In the genomic region with DNA sequence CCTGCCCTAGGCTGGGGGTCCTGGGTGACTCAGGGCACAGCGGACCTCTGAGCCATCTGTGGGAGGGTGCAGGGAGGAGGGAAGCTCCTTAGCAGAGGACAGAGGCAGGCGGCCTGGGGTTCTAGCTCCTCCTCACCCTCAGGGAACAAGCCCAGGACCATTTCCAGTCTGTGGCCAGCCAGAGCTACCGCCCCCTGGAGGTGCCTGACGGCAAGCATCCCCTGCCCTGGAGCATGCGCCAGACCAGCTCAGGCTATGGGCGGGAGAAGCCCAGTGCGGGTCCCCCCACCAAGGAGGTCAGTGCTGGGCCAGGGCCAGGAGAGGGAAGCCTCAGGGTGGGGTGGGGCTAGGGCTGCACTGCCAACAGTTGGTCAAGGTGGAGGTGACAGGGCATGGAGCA, we compare ENCODE assay signal across 9 cellular contexts. TPM values are rescaled to one million over a fixed set of nuclear protein-coding genes. Genes with fewer than 3 reads are reported as not detected.
DNase-seq lines count a peak whose midpoint lies in the region; ATAC-seq and TF ChIP-seq lines count a peak whose summit lies in the region.
"Had no signal": no experiment of that assay in that cellular context is flagged by ENCODE, and none has a peak within 500 bp of the region (broad histone marks: within the 10 kb centered on the region; RNA-seq: fewer than 3 reads in every experiment).

No MANE protein-coding gene starts in this region.

- H3K4me3 ChIP-seq in GM12875 (ENCODE audit: low read depth, low read length) (no peak overlapping the region), RWPE2 (ENCODE audit: severe bottlenecking) (no peak overlapping the region), epithelial cell of esophagus (ENCODE audit: low read length) (no peak overlapping the region), tibial nerve (no peak overlapping the region)

- TF ChIP-seq CTCF in GM12875 (IDR thresholded peaks at IDR 0.05; ENCODE audit: borderline replicate concordance, insufficient read depth, low read depth, low read length) (peak; percentile 84), RWPE2 (IDR thresholded peaks at IDR 0.05; ENCODE audit: poor library complexity, severe bottlenecking) (peak; percentile 19), epithelial cell of esophagus (IDR thresholded peaks at IDR 0.05; ENCODE audit: insufficient read depth, low read depth, low read length, missing control alignments) (peak; percentile 51), tibial nerve (IDR thresholded peaks at IDR 0.05) (peak in 2 of 5 experiments; percentile 27 to 29)

- no peak for DNase-seq in RWPE2 (ENCODE audit: low spot score)
- DNase-seq in epithelial cell of esophagus (ENCODE audit: low read depth), result no peak
- DNase-seq in stimulated activated CD4-positive, alpha-beta T cell treated with anti-CD3 and anti-CD28 coated beads, Interleukin-15, amount 100 ng/mL, for 24 hours, result peak; percentile 55
- no peak for DNase-seq in NCI-H146 (lab: John Stamatoyannopoulos, UW)
- DNase-seq in hypothalamus (lab: John Stamatoyannopoulos, UW), result no peak
- no peak for DNase-seq in HT-29 (ENCODE audit: low spot score)
- no peak for DNase-seq in tibial nerve (ENCODE audit: low spot score in 2 of 2)

- no peak for TF ChIP-seq POLR2A in tibial nerve (IDR thresholded peaks at IDR 0.05)

- WGBS in tibial nerve, 2 donors, result 36 to 48% methylated on average over 6 to 7 of the region's 7 CpGs

- H3K27me3 ChIP-seq in RWPE2 (ENCODE audit: insufficient read depth, poor library complexity, severe bottlenecking) (no peaks in the 10 kb centered on the region), tibial nerve (no peaks in the 10 kb centered on the region)

- ATAC-seq in RWPE2 (ENCODE audit: low read depth), result no peak

- no peaks in the 10 kb centered on the region for H3K4me1 ChIP-seq in RWPE2 (ENCODE audit: insufficient read depth, poor library complexity, severe bottlenecking)
- H3K4me1 ChIP-seq in tibial nerve, result peaks cover 0 to 23% (median 5%) of the 10 kb centered on the region in 4 donors

- H3K27ac ChIP-seq in RWPE2 (ENCODE audit: poor library complexity, severe bottlenecking) (no peak overlapping the region), tibial nerve (no peak overlapping the region)

- H3K9me3 ChIP-seq in RWPE2 (ENCODE audit: severe bottlenecking) (no peaks in the 10 kb centered on the region), tibial nerve (no peaks in the 10 kb centered on the region)

- H3K36me3 ChIP-seq in RWPE2 (ENCODE audit: low read depth) (no peaks in the 10 kb centered on the region), tibial nerve (peaks cover 0 to 28% (median 0%) of the 10 kb centered on the region in 3 donors)

- no peak for TF ChIP-seq EP300 in tibial nerve (IDR thresholded peaks at IDR 0.05)

RNA-seq across cellular contexts. Expression of gene LRRC10B, which starts 26.0 kb away (rescaled TPM):
- 6.3 and 7.7 TPM in 2 replicates for total RNA-seq in HT-29 (2014; rRNA removed; shearing (Covaris generic))
- 1 to 10 TPM in 2 of 4 donors, under 1 TPM in 2; 0.21 to 3.6 (median 1.0) TPM for total RNA-seq in tibial nerve
- total RNA-seq: NCI-H460 had no signal

RNA-seq across cellular contexts. Expression of gene SDHAF2, which starts 52.6 kb away (rescaled TPM):
- total RNA-seq in HT-29 (2014; rRNA removed; shearing (Covaris generic)), result 58.3 and 64.9 TPM in 2 replicates
- 10 to 100 TPM; 26.4 to 88.1 (median 70.3) TPM for total RNA-seq in tibial nerve

RNA-seq across cellular contexts. Expression of gene CPSF7, which starts 52.7 kb away (rescaled TPM):
- total RNA-seq in HT-29 (2014; rRNA removed; shearing (Covaris generic)), result 34.8 and 51.2 TPM in 2 replicates
- 10 to 100 TPM; 38.1 to 48.6 (median 44.7) TPM for total RNA-seq in tibial nerve
